ENCODE assay signal across 21 cellular contexts in genomic region chr5:36585696-36586095, GRCh38.
"Had no signal": no experiment of that assay in that cellular context is flagged by ENCODE, and none has a peak within 500 bp of the region (broad histone marks: within the 10 kb centered on the region; RNA-seq: fewer than 3 reads in every experiment).

No MANE protein-coding gene starts in this region.

- H3K4me3 ChIP-seq: gastroesophageal sphincter, hepatocyte, right lobe of liver, tibial nerve had no signal

- DNase-seq: activated CD4-positive, alpha-beta T cell treated with anti-CD3 and anti-CD28 coated beads for 48 hours; activated CD4-positive, alpha-beta T cell treated with anti-CD3 and anti-CD28 coated beads, Interleukin-2, amount 50 U/mL, for 48 hours; activated CD8-positive, alpha-beta memory T cell treated with anti-CD3 and anti-CD28 coated beads for 24 hours; activated effector memory CD4-positive, alpha-beta T cell treated with Interleukin-2 at 50 U/mL for 16 hours; activated naive CD4-positive, alpha-beta T cell treated with anti-CD3 and anti-CD28 coated beads for 36 hours; activated naive CD8-positive, alpha-beta T cell treated with anti-CD3 and anti-CD28 coated beads, Interleukin-2, amount 10 ng/mL, durations not matched to agents 7 days and 5 days; brain microvascular endothelial cell; caudate nucleus; cortex of kidney; effector memory CD8-positive, alpha-beta T cell; left cardiac atrium; left ventricle myocardium superior; naive B cell; nephron progenitor cell; right lobe of liver; stimulated activated CD4-positive, alpha-beta T cell treated with anti-CD3 and anti-CD28 coated beads, Interleukin-2, amount 100 ng/mL, for 48 hours; stimulated activated naive CD4-positive, alpha-beta T cell treated with Interleukin-2 at 50 U/mL for 16 hours; WERI-Rb-1 had no signal
